Comparison of ENCODE assay signal across 7 cellular contexts in genomic region chr2:16184341-16184890, GRCh38.
"Had no signal": no experiment of that assay in that cellular context is flagged by ENCODE, and none has a peak within 500 bp of the region (broad histone marks: within the 10 kb centered on the region; RNA-seq: fewer than 3 reads in every experiment).

No MANE protein-coding gene starts in this region.

- FAIRE-seq: H54, HTR-8/SVneo, K562 had no signal

- ATAC-seq: K562 had no signal

- H3K4me3 ChIP-seq: K562 had no signal

- DNase-seq: GOT3, HCEC 1CT, IMR-90, KG1 had no signal
